ENCODE assay signal across 16 cellular contexts in genomic region chrX:41300758-41301437, GRCh38. TPM values are rescaled to one million over a fixed set of nuclear protein-coding genes. Genes with fewer than 3 reads are reported as not detected.
DNase-seq lines count a peak whose midpoint lies in the region; ATAC-seq and TF ChIP-seq lines count a peak whose summit lies in the region.
"Had no signal": no experiment of that assay in that cellular context is flagged by ENCODE, and none has a peak within 500 bp of the region (broad histone marks: within the 10 kb centered on the region; RNA-seq: fewer than 3 reads in every experiment).

No MANE protein-coding gene starts in this region.

- H3K27me3 ChIP-seq in AG04450 (ENCODE audit: control insufficient read depth, insufficient read depth, low read length) = no peaks in the 10 kb centered on the region

- peak overlapping the region; percentile 73 for H3K27ac ChIP-seq in AG04450 (ENCODE audit: low read depth, low read length)
- H3K27ac ChIP-seq: KMS-11 had no signal

- POLR2A ChIA-PET in AG04450 (lab: Yijun Ruan, JAX) = interaction anchor here (0.7 to 1.9 kb wide), 2 partner anchors 25 to 33 kb away, joined by 3 to 9 read pairs; partner anchors contain the start of gene DDX3X

- no peaks in the 10 kb centered on the region for H3K9me3 ChIP-seq in AG04450 (ENCODE audit: control insufficient read depth, insufficient read depth, low read length)

- CTCF ChIA-PET in AG04450 (lab: Charles Lee) = no interaction called here

- in situ Hi-C loops in astrocyte of the spinal cord (cut with HindIII; ENCODE audit: low sequenced_read_pairs) = no loop called here

- H3K4me3 ChIP-seq in AG04450 (ENCODE audit: low read depth, low read length) (no peak overlapping the region), astrocyte of the spinal cord (ENCODE audit: low read depth, low read length) (no peak overlapping the region)

- no peak for ATAC-seq in HG03342 (IDR thresholded peaks at IDR 0.05; ENCODE audit: unreplicated experiment)
- ATAC-seq in HG03025 (IDR thresholded peaks at IDR 0.05; ENCODE audit: low FRiP score, unreplicated experiment) = no peak

- TF ChIP-seq CTCF in AG04450 (IDR thresholded peaks at IDR 0.05; ENCODE audit: low read depth, low read length) = no peak
- no peak for TF ChIP-seq CTCF in astrocyte of the spinal cord (IDR thresholded peaks at IDR 0.05; ENCODE audit: low read depth, low read length)

- DNase-seq in AG04450 (ENCODE audit: low read depth, low spot score) (no peak), HT1080 (ENCODE audit: low read depth) (peak; percentile 44), astrocyte of the spinal cord (ENCODE audit: low read depth, low spot score) (peak; percentile 35), iris pigment epithelial cell (ENCODE audit: low read depth) (peak; percentile 88), DMS 273 (lab: John Stamatoyannopoulos, UW; ENCODE audit: unreplicated experiment) (no peak)
- no peak for DNase-seq in activated CD4-positive, alpha-beta T cell treated with anti-CD3 and anti-CD28 coated beads for 48 hours
- DNase-seq: activated CD4-positive, alpha-beta T cell treated with anti-CD3 and anti-CD28 coated beads, Interleukin-2, amount 50 U/mL, for 48 hours; effector CD8-positive, alpha-beta T cell; head of caudate nucleus; naive B cell; NCI-H1930; NCI-H82; stimulated activated CD4-positive, alpha-beta T cell treated with anti-CD3 and anti-CD28 coated beads, Interleukin-4, amount 100 ng/mL, for 24 hours had no signal

RNA-seq across cellular contexts. Expression of gene DDX3X, which starts 33.1 kb away (rescaled TPM):
- polyA plus RNA-seq in AG04450 (2011; rRNA removed) = 110 and 111 TPM in 2 replicates
- polyA minus RNA-seq in AG04450 (2011; rRNA and poly(A)+ RNA removed) = 160 and 192 TPM in 2 replicates
- total RNA-seq in HT1080 (2014; rRNA removed; shearing (Covaris generic)) = 142 and 164 TPM in 2 replicates
- 102 and 106 TPM in 2 replicates for polyA plus RNA-seq in HT1080 (2015; cell fraction: cytosol; rRNA removed)
- 251 and 258 TPM in 2 replicates for polyA plus RNA-seq in HT1080 (2015; cell fraction: nucleus; rRNA removed)

Comparison
In these comparisons a context has a peak if more than half of its experiments do, and no peak if none do; other contexts are left out.
1. DNase-seq: peak in HT1080 (single experiment), astrocyte of the spinal cord (single experiment) and iris pigment epithelial cell (single experiment); none in AG04450 (single experiment), activated CD4-positive, alpha-beta T cell treated with anti-CD3 and anti-CD28 coated beads for 48 hours (single experiment) and DMS 273 (single experiment).